Comparison of ENCODE assay signal across 12 cellular contexts in genomic region chr7:50270531-50271018, GRCh38. TPM values are rescaled to one million over a fixed set of nuclear protein-coding genes. Genes with fewer than 3 reads are reported as not detected.
A peak's percentile ranks its signal among the peaks of the same experiment; 100 is the strongest.
DNase-seq lines count a peak whose midpoint lies in the region; ATAC-seq and TF ChIP-seq lines count a peak whose summit lies in the region.
"Had no signal": no experiment of that assay in that cellular context is flagged by ENCODE, and none has a peak within 500 bp of the region (broad histone marks: within the 10 kb centered on the region; RNA-seq: fewer than 3 reads in every experiment).

No MANE protein-coding gene starts in this region.

- H3K9me3 Mint-ChIP-seq in activated naive CD4-positive, alpha-beta T cell treated with anti-CD3 and anti-CD28 coated beads for 36 hours: no peaks in the 10 kb centered on the region
- peaks cover 0 to 3% of the 10 kb centered on the region in 2 donors for H3K9me3 Mint-ChIP-seq in stimulated activated naive B cell treated with anti-CD40 and anti-IgM and Interleukin-4, amounts not matched to agents 10 μg/mL and 1 μg/mL and 100 μg/mL, for 72 hours

- CTCF ChIA-PET in activated naive CD4-positive, alpha-beta T cell treated with anti-CD3 and anti-CD28 coated beads for 36 hours (lab: Charles Lee): interaction anchor here (0.9 to 2.5 kb wide), 4 partner anchors 27 to 147 kb away, joined by 3 to 8 read pairs (median 4); no protein-coding TSS in a partner anchor

- peak; percentile 32; the same call in 1 of the 2 replicates for TF ChIP-seq POLR2A in Raji (IDR thresholded peaks at IDR 0.05; ENCODE audit: insufficient read depth, low read depth, low read length)

- peaks cover 90% of the 10 kb centered on the region for H3K4me1 Mint-ChIP-seq in activated naive CD4-positive, alpha-beta T cell treated with anti-CD3 and anti-CD28 coated beads for 36 hours (ENCODE audit: low read depth)
- H3K4me1 Mint-ChIP-seq in stimulated activated naive B cell treated with anti-CD40 and anti-IgM and Interleukin-4, amounts not matched to agents 10 μg/mL and 1 μg/mL and 100 μg/mL, for 72 hours: peaks cover 70 to 93% of the 10 kb centered on the region in 2 donors

- intact Hi-C loops in activated naive CD4-positive, alpha-beta T cell treated with anti-CD3 and anti-CD28 coated beads for 36 hours (cut with micrococcal nuclease): no loop called here

- H3K27ac Mint-ChIP-seq in activated naive CD4-positive, alpha-beta T cell treated with anti-CD3 and anti-CD28 coated beads for 36 hours: peak overlapping the region; percentile 18
- peak overlapping the region; percentile 83 for H3K27ac Mint-ChIP-seq in stimulated activated naive B cell treated with anti-CD40 and anti-IgM and Interleukin-4, amounts not matched to agents 10 μg/mL and 1 μg/mL and 100 μg/mL, for 72 hours

- no peak for DNase-seq in activated naive CD4-positive, alpha-beta T cell treated with anti-CD3 and anti-CD28 coated beads for 36 hours
- no peak for DNase-seq in activated naive CD4-positive, alpha-beta T cell (lab: John Stamatoyannopoulos, UW)
- peak; percentile 73 for DNase-seq in stimulated activated naive B cell treated with anti-CD40 and anti-IgM and Interleukin-4, amounts not matched to agents 10 μg/mL and 1 μg/mL and 100 μg/mL, for 72 hours
- DNase-seq in AG08395 (ENCODE audit: low spot score): no peak
- no peak for DNase-seq in inferior parietal cortex (ENCODE audit: extremely low spot score)
- DNase-seq in DMS153 treated with DMSO at 0.1 percent for 48 hours (lab: John Stamatoyannopoulos, UW; ENCODE audit: unreplicated experiment): no peak
- DNase-seq: HCEC 1CT, NCI-H446, upper lobe of left lung had no signal

- ATAC-seq in HG02610 (IDR thresholded peaks at IDR 0.05; ENCODE audit: unreplicated experiment): peak; percentile 38
- ATAC-seq in stimulated activated naive B cell treated with anti-CD40 and anti-IgM and Interleukin-4, amounts not matched to agents 10 μg/mL and 1 μg/mL and 100 μg/mL, for 72 hours (replicated peaks): peak; percentile 54 to 56

- no peaks in the 10 kb centered on the region for H3K27me3 Mint-ChIP-seq in activated naive CD4-positive, alpha-beta T cell treated with anti-CD3 and anti-CD28 coated beads for 36 hours (ENCODE audit: low read depth)
- no peaks in the 10 kb centered on the region for H3K27me3 Mint-ChIP-seq in stimulated activated naive B cell treated with anti-CD40 and anti-IgM and Interleukin-4, amounts not matched to agents 10 μg/mL and 1 μg/mL and 100 μg/mL, for 72 hours

- no peaks in the 10 kb centered on the region for H3K36me3 Mint-ChIP-seq in activated naive CD4-positive, alpha-beta T cell treated with anti-CD3 and anti-CD28 coated beads for 36 hours (ENCODE audit: low read depth)
- H3K36me3 Mint-ChIP-seq in stimulated activated naive B cell treated with anti-CD40 and anti-IgM and Interleukin-4, amounts not matched to agents 10 μg/mL and 1 μg/mL and 100 μg/mL, for 72 hours: peaks cover 0 to 6% of the 10 kb centered on the region in 2 donors

- no peak overlapping the region for H3K4me3 Mint-ChIP-seq in activated naive CD4-positive, alpha-beta T cell treated with anti-CD3 and anti-CD28 coated beads for 36 hours
- H3K4me3 Mint-ChIP-seq in stimulated activated naive B cell treated with anti-CD40 and anti-IgM and Interleukin-4, amounts not matched to agents 10 μg/mL and 1 μg/mL and 100 μg/mL, for 72 hours: peak overlapping the region in 1 of 2 donors; percentile 40

RNA-seq across cellular contexts. Expression of gene IKZF1, which starts 33.9 kb away (rescaled TPM):
- 100 to 1,000 TPM; 213 to 226 TPM for total RNA-seq in activated naive CD4-positive, alpha-beta T cell treated with anti-CD3 and anti-CD28 coated beads for 36 hours
- total RNA-seq: fibroblast of lung had no signal
